In genomic region chr14:72024504-72024903, GRCh38 we compare ENCODE assay signal across 13 cellular contexts.
"Had no signal": no experiment of that assay in that cellular context is flagged by ENCODE, and none has a peak within 500 bp of the region (broad histone marks: within the 10 kb centered on the region; RNA-seq: fewer than 3 reads in every experiment).

No MANE protein-coding gene starts in this region.

- H3K36me3 ChIP-seq: breast epithelium, esophagus muscularis mucosa, sigmoid colon, thoracic aorta had no signal

- DNase-seq: activated B cell treated with CpG ODN at 0.5 μM for 24 hours; activated naive CD4-positive, alpha-beta T cell; activated naive CD8-positive, alpha-beta T cell treated with anti-CD3 and anti-CD28 coated beads, Interleukin-2, amount 10 ng/mL, durations not matched to agents 7 days and 5 days; amniotic stem cell; cerebellar nuclear complex; hippocampal formation; mesenchymal stem cell; sigmoid colon had no signal

- H3K27ac ChIP-seq: coronary artery, esophagus muscularis mucosa, sigmoid colon, thoracic aorta had no signal

- H3K4me2 ChIP-seq: smooth muscle cell had no signal

- H3K9me3 ChIP-seq: breast epithelium, esophagus muscularis mucosa, sigmoid colon, thoracic aorta had no signal

- H3K27me3 ChIP-seq: breast epithelium, esophagus muscularis mucosa, sigmoid colon had no signal

- H3K4me3 ChIP-seq: breast epithelium, coronary artery, esophagus muscularis mucosa, sigmoid colon, smooth muscle cell, thoracic aorta had no signal

- H3K4me1 ChIP-seq: breast epithelium, esophagus muscularis mucosa, sigmoid colon had no signal
